Comparison of ENCODE assay signal across 8 cellular contexts in the genomic region with DNA sequence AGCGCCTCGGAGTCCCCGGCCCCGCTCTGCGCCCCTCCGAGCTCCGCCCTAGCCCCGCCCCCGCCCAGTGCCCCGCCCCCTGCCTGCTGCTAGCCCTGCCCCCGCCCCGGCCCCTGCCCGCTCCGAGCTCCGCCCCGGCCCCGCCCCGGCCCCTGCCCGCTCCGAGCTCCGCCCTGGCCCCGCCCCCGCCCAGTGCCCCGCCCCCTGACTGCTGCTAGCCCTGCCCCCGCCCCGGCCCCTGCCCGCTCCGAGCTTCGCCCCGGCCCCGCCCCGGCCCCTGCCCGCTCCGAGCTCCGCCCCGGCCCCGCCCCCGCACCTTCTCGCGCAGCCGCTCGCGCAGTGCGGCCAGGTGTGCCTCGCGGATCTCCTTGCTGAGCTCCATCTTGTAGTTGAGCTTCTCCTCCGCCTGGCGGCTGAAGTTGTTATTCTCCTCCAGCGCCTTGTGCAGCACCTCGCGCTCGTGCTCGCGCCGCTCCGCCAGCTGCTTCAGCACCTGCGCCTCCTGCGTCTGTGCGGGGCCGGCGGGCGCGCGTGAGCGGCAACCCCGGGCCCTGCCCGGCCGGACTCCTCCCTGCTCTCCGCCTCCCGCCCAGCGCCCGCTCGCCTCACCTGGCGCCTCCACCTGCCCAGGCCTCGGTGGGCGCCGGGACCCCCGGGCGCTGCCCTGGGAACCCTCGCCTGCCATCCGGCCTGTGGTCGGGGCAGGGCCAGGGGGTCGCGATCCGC. TPM values are rescaled to one million over a fixed set of nuclear protein-coding genes. Genes with fewer than 3 reads are reported as not detected.
A peak's percentile ranks its signal among the peaks of the same experiment; 100 is the strongest.
DNase-seq lines count a peak whose midpoint lies in the region; ATAC-seq and TF ChIP-seq lines count a peak whose summit lies in the region.

No MANE protein-coding gene starts in this region.

- WGBS in liver: 3% methylated on average over 84 of the region's 85 CpGs

- H3K4me1 ChIP-seq in liver (ENCODE audit: control insufficient read depth in 4 of 4, insufficient read depth in 4 of 4, low read length in 3 of 4): peaks cover 0 to 10% (median 8%) of the 10 kb centered on the region in 4 donors

- H3K9me3 ChIP-seq in liver (ENCODE audit: control insufficient read depth in 4 of 4, low read length in 3 of 4): no peaks in the 10 kb centered on the region

- peak; percentile 96 for DNase-seq in AG08396 (ENCODE audit: low spot score)
- peak; percentile 56 to 84 for DNase-seq in NCI-H524 (lab: John Stamatoyannopoulos, UW)
- DNase-seq in activated CD4-positive, alpha-beta T cell treated with anti-CD3 and anti-CD28 coated beads, Interleukin-2, amount 50 U/mL, for 1 hour: peak; percentile 99
- DNase-seq in dermis blood vessel endothelial cell: peak; percentile 94
- DNase-seq in stimulated activated CD4-positive, alpha-beta T cell treated with anti-CD3 and anti-CD28 coated beads, Interleukin-4, amount 100 ng/mL, for 48 hours (ENCODE audit: low read depth in 2 of 2): peak; percentile 98 to 99

- H3K4me3 ChIP-seq in liver (ENCODE audit: low read depth in 1 of 3, low read length in 3 of 3): peak overlapping the region; percentile 54 to 64 (median 60)

- TF ChIP-seq CTCF in liver (IDR thresholded peaks at IDR 0.05; ENCODE audit: low read depth, low read length, missing input control): peak; percentile 40

- H3K9ac ChIP-seq in liver (ENCODE audit: low read depth in 1 of 2, low read length in 2 of 2): no peak overlapping the region

- no peaks in the 10 kb centered on the region for H3K36me3 ChIP-seq in liver (ENCODE audit: control insufficient read depth in 4 of 4, insufficient read depth in 3 of 4, low read depth in 1 of 4, low read length in 3 of 4)

- peak in 1 of 2 donors; percentile 51 for TF ChIP-seq RAD21 in liver (IDR thresholded peaks at IDR 0.05)

- peak overlapping the region; percentile 67 to 86 for H3K27ac ChIP-seq in liver (ENCODE audit: low read depth in 1 of 2, low read length in 2 of 2)

- no peaks in the 10 kb centered on the region for H3K27me3 ChIP-seq in liver (ENCODE audit: control insufficient read depth in 4 of 4, insufficient read depth in 4 of 4, low read length in 3 of 4)

- peak; percentile 71 for ATAC-seq in GM18909 (IDR thresholded peaks at IDR 0.05; ENCODE audit: poor library complexity, unreplicated experiment)
- ATAC-seq in HG03159 (IDR thresholded peaks at IDR 0.05; ENCODE audit: unreplicated experiment): peak; percentile 73

TF ChIP-seq in liver, 16 proteins besides CTCF, POLR2A, EP300 and RAD21:
- TF ChIP-seq HNF4G (IDR thresholded peaks at IDR 0.05) (no peak), YY1 (IDR thresholded peaks at IDR 0.05) (no peak), SP1 (IDR thresholded peaks at IDR 0.05) (peak; percentile 57), GABPA (IDR thresholded peaks at IDR 0.05 in 1 of 2, conservative IDR thresholded peaks at IDR 0.05 in 1 of 2) (no peak), FOXA1 (IDR thresholded peaks at IDR 0.05) (no peak), JUND (IDR thresholded peaks at IDR 0.05) (no peak), EGR1 (IDR thresholded peaks at IDR 0.05; ENCODE audit: low read depth in 2 of 2) (peak in 1 of 2 donors; percentile 39), RXRA (IDR thresholded peaks at IDR 0.05) (no peak), TAF1 (conservative IDR thresholded peaks at IDR 0.05) (no peak)
- TF ChIP-seq, protein P1, sequence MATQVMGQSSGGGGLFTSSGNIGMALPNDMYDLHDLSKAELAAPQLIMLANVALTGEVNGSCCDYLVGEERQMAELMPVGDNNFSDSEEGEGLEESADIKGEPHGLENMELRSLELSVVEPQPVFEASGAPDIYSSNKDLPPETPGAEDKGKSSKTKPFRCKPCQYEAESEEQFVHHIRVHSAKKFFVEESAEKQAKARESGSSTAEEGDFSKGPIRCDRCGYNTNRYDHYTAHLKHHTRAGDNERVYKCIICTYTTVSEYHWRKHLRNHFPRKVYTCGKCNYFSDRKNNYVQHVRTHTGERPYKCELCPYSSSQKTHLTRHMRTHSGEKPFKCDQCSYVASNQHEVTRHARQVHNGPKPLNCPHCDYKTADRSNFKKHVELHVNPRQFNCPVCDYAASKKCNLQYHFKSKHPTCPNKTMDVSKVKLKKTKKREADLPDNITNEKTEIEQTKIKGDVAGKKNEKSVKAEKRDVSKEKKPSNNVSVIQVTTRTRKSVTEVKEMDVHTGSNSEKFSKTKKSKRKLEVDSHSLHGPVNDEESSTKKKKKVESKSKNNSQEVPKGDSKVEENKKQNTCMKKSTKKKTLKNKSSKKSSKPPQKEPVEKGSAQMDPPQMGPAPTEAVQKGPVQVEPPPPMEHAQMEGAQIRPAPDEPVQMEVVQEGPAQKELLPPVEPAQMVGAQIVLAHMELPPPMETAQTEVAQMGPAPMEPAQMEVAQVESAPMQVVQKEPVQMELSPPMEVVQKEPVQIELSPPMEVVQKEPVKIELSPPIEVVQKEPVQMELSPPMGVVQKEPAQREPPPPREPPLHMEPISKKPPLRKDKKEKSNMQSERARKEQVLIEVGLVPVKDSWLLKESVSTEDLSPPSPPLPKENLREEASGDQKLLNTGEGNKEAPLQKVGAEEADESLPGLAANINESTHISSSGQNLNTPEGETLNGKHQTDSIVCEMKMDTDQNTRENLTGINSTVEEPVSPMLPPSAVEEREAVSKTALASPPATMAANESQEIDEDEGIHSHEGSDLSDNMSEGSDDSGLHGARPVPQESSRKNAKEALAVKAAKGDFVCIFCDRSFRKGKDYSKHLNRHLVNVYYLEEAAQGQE (IDR thresholded peaks at IDR 0.05): no peak
- TF ChIP-seq, protein P2, sequence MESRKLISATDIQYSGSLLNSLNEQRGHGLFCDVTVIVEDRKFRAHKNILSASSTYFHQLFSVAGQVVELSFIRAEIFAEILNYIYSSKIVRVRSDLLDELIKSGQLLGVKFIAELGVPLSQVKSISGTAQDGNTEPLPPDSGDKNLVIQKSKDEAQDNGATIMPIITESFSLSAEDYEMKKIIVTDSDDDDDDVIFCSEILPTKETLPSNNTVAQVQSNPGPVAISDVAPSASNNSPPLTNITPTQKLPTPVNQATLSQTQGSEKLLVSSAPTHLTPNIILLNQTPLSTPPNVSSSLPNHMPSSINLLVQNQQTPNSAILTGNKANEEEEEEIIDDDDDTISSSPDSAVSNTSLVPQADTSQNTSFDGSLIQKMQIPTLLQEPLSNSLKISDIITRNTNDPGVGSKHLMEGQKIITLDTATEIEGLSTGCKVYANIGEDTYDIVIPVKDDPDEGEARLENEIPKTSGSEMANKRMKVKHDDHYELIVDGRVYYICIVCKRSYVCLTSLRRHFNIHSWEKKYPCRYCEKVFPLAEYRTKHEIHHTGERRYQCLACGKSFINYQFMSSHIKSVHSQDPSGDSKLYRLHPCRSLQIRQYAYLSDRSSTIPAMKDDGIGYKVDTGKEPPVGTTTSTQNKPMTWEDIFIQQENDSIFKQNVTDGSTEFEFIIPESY (IDR thresholded peaks at IDR 0.05): no peak
- TF ChIP-seq, protein P3, sequence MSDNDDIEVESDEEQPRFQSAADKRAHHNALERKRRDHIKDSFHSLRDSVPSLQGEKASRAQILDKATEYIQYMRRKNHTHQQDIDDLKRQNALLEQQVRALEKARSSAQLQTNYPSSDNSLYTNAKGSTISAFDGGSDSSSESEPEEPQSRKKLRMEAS (IDR thresholded peaks at IDR 0.05): no peak
- TF ChIP-seq, protein P4, sequence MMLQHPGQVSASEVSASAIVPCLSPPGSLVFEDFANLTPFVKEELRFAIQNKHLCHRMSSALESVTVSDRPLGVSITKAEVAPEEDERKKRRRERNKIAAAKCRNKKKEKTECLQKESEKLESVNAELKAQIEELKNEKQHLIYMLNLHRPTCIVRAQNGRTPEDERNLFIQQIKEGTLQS (IDR thresholded peaks at IDR 0.05): no peak

RNA-seq across cellular contexts. Expression of a gene that starts 11.3 kb away (rescaled TPM):
- 0.85 and 1.2 TPM in 2 replicates for total RNA-seq in dermis blood vessel endothelial cell
- total RNA-seq in liver: 1 to 10 TPM in 1 of 2 donors, under 1 TPM in 1; 0.67 to 2.9 TPM
- 1 to 10 TPM in 1 of 2 donors, under 1 TPM in 1; 0.42 to 1.2 TPM for polyA plus RNA-seq in liver

RNA-seq across cellular contexts. Expression of a gene that starts 15.1 kb away (rescaled TPM):
- total RNA-seq in dermis blood vessel endothelial cell: 10.9 and 18.7 TPM in 2 replicates
- total RNA-seq in liver: 1 to 10 TPM; 6.6 to 8.6 TPM
- polyA plus RNA-seq in liver: 1 to 10 TPM; 1.3 to 4.0 TPM

RNA-seq across cellular contexts. Expression of a gene that starts 16.2 kb away (rescaled TPM):
- total RNA-seq in dermis blood vessel endothelial cell (13.4 and 17.9 TPM in 2 replicates), liver (10 to 100 TPM; 10.4 to 16.9 TPM)
- 1 to 10 TPM; 3.7 to 4.3 TPM for polyA plus RNA-seq in liver

RNA-seq across cellular contexts. Expression of a gene that starts 54.5 kb away (rescaled TPM):
- total RNA-seq in dermis blood vessel endothelial cell (16.8 and 22.0 TPM in 2 replicates), liver (under 1 TPM in 1 of 2 donors, not detected in 1; 0.09 TPM)
- polyA plus RNA-seq in liver: under 1 TPM in 1 of 2 donors, not detected in 1; 0.73 TPM

Comparison
In these comparisons a context has a peak if more than half of its experiments do, and no peak if none do; other contexts are left out.
1. Peak in every context shown above with its lines: DNase-seq, ATAC-seq, H3K4me3 ChIP-seq and H3K27ac ChIP-seq.